1 cellular context compared by ENCODE assay signal in the genomic region with DNA sequence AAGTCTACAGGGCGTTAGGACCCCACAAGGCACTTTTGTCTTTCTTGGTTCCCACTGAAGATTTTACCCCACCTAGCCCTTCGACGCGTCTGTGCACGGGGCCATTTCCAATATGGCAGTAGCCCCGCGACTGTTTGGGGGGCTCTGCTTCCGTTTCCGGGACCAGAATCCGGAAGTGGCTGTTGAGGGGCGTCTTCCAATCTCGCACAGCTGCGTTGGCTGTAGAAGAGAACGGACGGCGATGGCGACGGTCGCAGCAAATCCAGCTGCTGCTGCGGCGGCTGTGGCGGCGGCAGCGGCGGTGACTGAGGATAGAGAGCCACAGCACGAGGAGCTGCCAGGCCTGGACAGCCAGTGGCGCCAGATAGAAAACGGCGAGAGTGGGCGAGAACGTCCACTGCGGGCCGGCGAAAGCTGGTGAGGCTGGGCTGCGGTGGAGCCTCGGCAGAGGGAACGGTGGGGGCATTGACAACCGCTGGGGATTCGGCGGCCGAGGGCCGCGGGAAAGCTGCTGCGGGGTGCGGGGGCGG.
TF ChIP-seq lines count a peak whose summit lies in the region.

A gene (plus strand): TSS at position 207 of the 530 bp plus-strand sequence. CDS start 35 bp downstream, at position 242.

TF ChIP-seq in liver, 16 proteins besides CTCF, POLR2A, EP300 and RAD21 (continued from another document):
- TF ChIP-seq EGR1 (IDR thresholded peaks at IDR 0.05; ENCODE audit: low read depth in 2 of 2): peak in 1 of 2 donors; percentile 34
- TF ChIP-seq, protein P1, sequence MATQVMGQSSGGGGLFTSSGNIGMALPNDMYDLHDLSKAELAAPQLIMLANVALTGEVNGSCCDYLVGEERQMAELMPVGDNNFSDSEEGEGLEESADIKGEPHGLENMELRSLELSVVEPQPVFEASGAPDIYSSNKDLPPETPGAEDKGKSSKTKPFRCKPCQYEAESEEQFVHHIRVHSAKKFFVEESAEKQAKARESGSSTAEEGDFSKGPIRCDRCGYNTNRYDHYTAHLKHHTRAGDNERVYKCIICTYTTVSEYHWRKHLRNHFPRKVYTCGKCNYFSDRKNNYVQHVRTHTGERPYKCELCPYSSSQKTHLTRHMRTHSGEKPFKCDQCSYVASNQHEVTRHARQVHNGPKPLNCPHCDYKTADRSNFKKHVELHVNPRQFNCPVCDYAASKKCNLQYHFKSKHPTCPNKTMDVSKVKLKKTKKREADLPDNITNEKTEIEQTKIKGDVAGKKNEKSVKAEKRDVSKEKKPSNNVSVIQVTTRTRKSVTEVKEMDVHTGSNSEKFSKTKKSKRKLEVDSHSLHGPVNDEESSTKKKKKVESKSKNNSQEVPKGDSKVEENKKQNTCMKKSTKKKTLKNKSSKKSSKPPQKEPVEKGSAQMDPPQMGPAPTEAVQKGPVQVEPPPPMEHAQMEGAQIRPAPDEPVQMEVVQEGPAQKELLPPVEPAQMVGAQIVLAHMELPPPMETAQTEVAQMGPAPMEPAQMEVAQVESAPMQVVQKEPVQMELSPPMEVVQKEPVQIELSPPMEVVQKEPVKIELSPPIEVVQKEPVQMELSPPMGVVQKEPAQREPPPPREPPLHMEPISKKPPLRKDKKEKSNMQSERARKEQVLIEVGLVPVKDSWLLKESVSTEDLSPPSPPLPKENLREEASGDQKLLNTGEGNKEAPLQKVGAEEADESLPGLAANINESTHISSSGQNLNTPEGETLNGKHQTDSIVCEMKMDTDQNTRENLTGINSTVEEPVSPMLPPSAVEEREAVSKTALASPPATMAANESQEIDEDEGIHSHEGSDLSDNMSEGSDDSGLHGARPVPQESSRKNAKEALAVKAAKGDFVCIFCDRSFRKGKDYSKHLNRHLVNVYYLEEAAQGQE (IDR thresholded peaks at IDR 0.05): no peak
- TF ChIP-seq, protein P2, sequence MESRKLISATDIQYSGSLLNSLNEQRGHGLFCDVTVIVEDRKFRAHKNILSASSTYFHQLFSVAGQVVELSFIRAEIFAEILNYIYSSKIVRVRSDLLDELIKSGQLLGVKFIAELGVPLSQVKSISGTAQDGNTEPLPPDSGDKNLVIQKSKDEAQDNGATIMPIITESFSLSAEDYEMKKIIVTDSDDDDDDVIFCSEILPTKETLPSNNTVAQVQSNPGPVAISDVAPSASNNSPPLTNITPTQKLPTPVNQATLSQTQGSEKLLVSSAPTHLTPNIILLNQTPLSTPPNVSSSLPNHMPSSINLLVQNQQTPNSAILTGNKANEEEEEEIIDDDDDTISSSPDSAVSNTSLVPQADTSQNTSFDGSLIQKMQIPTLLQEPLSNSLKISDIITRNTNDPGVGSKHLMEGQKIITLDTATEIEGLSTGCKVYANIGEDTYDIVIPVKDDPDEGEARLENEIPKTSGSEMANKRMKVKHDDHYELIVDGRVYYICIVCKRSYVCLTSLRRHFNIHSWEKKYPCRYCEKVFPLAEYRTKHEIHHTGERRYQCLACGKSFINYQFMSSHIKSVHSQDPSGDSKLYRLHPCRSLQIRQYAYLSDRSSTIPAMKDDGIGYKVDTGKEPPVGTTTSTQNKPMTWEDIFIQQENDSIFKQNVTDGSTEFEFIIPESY (IDR thresholded peaks at IDR 0.05): no peak
- no peak for TF ChIP-seq SP1 (IDR thresholded peaks at IDR 0.05)
